In genomic region chr3:195539479-195539878, GRCh38 we compare ENCODE assay signal across 12 cellular contexts. TPM values are rescaled to one million over a fixed set of nuclear protein-coding genes. Genes with fewer than 3 reads are reported as not detected.
DNase-seq lines count a peak whose midpoint lies in the region; ATAC-seq and TF ChIP-seq lines count a peak whose summit lies in the region.
"Had no signal": no experiment of that assay in that cellular context is flagged by ENCODE, and none has a peak within 500 bp of the region (broad histone marks: within the 10 kb centered on the region; RNA-seq: fewer than 3 reads in every experiment).

No MANE protein-coding gene starts in this region.

- no peak overlapping the region for H3K4ac ChIP-seq in mesenchymal stem cell (ENCODE audit: low read depth in 1 of 2, low read length in 2 of 2)

- no peak for ATAC-seq in activated CD4-positive, CD25-positive, alpha-beta regulatory T cell treated with anti-CD3 and anti-CD28 coated beads, Interleukin-2, amount 50 U/mL, for 24 hours
- ATAC-seq: left colon had no signal

- no peak overlapping the region for H3K23ac ChIP-seq in mesenchymal stem cell (ENCODE audit: low read length in 2 of 2)

- no peak overlapping the region for H3K18ac ChIP-seq in mesenchymal stem cell (ENCODE audit: low read depth in 1 of 2, low read length in 2 of 2)

- H3K9me3 Mint-ChIP-seq in T-helper 2 cell treated with Interferon-gamma antibody and Interleukin-4, amounts not matched to agents 5 μg/mL and 100 μg/mL, for 36 hours: no peaks in the 10 kb centered on the region
- H3K9me3 Mint-ChIP-seq in IgD-negative memory B cell (no peaks in the 10 kb centered on the region), nephron (no peaks in the 10 kb centered on the region)
- H3K9me3 Mint-ChIP-seq in activated naive CD8-positive, alpha-beta T cell (ENCODE audit: low read depth): no peaks in the 10 kb centered on the region

- no peak overlapping the region for H3K27ac ChIP-seq in mesenchymal stem cell (ENCODE audit: low read length, poor library complexity, severe bottlenecking)

- no peak overlapping the region for H2BK120ac ChIP-seq in mesenchymal stem cell (ENCODE audit: low read depth, low read length)

- H4K91ac ChIP-seq in mesenchymal stem cell (ENCODE audit: low read length): no peak overlapping the region

- H3K9me3 ChIP-seq in mesenchymal stem cell (ENCODE audit: control insufficient read depth, low read length): no peaks in the 10 kb centered on the region

- H3K36me3 Mint-ChIP-seq in T-helper 2 cell treated with Interferon-gamma antibody and Interleukin-4, amounts not matched to agents 5 μg/mL and 100 μg/mL, for 36 hours (ENCODE audit: low read depth): peaks cover 21% of the 10 kb centered on the region
- H3K36me3 Mint-ChIP-seq in IgD-negative memory B cell (peaks cover 2% of the 10 kb centered on the region), nephron (ENCODE audit: low read depth) (peaks cover 18% of the 10 kb centered on the region)
- peaks cover 3% of the 10 kb centered on the region for H3K36me3 Mint-ChIP-seq in activated naive CD8-positive, alpha-beta T cell

- H3K4me3 Mint-ChIP-seq in T-helper 2 cell treated with Interferon-gamma antibody and Interleukin-4, amounts not matched to agents 5 μg/mL and 100 μg/mL, for 36 hours: peak overlapping the region; percentile 89
- peak overlapping the region; percentile 8 to 97 (median 74) for H3K4me3 Mint-ChIP-seq in IgD-negative memory B cell
- H3K4me3 Mint-ChIP-seq in activated naive CD8-positive, alpha-beta T cell: peak overlapping the region; percentile 89
- peak overlapping the region; percentile 29 to 65 (median 39) for H3K4me3 Mint-ChIP-seq in nephron

- H2BK5ac ChIP-seq in mesenchymal stem cell (ENCODE audit: low read depth, low read length, poor library complexity, severe bottlenecking): no peak overlapping the region

- no peak for DNase-seq in T-helper 2 cell treated with Interferon-gamma antibody and Interleukin-4, amounts not matched to agents 5 μg/mL and 100 μg/mL, for 36 hours (ENCODE audit: low spot score)
- DNase-seq in T-helper 2 cell (no peak), DMS79 treated with DMSO at 0.1 percent for 48 hours (lab: John Stamatoyannopoulos, UW) (no peak), mesenchymal stem cell (no peak)
- DNase-seq: activated gamma-delta T cell treated with Interleukin-2 at 50 U/mL for 16 hours; effector CD8-positive, alpha-beta T cell; left colon; NCI-H2107 had no signal

- peak overlapping the region; percentile 69 for H3K27ac Mint-ChIP-seq in T-helper 2 cell treated with Interferon-gamma antibody and Interleukin-4, amounts not matched to agents 5 μg/mL and 100 μg/mL, for 36 hours
- H3K27ac Mint-ChIP-seq in IgD-negative memory B cell: peak overlapping the region in 2 of 3 donors; percentile 36 to 41
- H3K27ac Mint-ChIP-seq in activated naive CD8-positive, alpha-beta T cell: peak overlapping the region; percentile 88
- H3K27ac Mint-ChIP-seq in nephron: no peak overlapping the region

- H3K36me3 ChIP-seq in mesenchymal stem cell (ENCODE audit: control insufficient read depth in 1 of 2, insufficient read depth in 2 of 2, low read depth in 1 of 2, low read length in 2 of 2): peaks cover 0 to 5% of the 10 kb centered on the region in 2 experiments

- H2AK5ac ChIP-seq in mesenchymal stem cell (ENCODE audit: low read length, severe bottlenecking): no peak overlapping the region

- no peaks in the 10 kb centered on the region for H3K27me3 Mint-ChIP-seq in T-helper 2 cell treated with Interferon-gamma antibody and Interleukin-4, amounts not matched to agents 5 μg/mL and 100 μg/mL, for 36 hours (ENCODE audit: low read depth)
- H3K27me3 Mint-ChIP-seq in IgD-negative memory B cell (no peaks in the 10 kb centered on the region), nephron (ENCODE audit: low read depth) (peaks cover 2% of the 10 kb centered on the region)
- H3K27me3 Mint-ChIP-seq in activated naive CD8-positive, alpha-beta T cell: no peaks in the 10 kb centered on the region

- no peak overlapping the region for H2AFZ ChIP-seq in mesenchymal stem cell (ENCODE audit: low read depth, low read length)

- H3K79me1 ChIP-seq in mesenchymal stem cell (replicated peaks; ENCODE audit: low read length, poor library complexity, severe bottlenecking): peaks cover 27% of the 10 kb centered on the region

- peaks cover 12% of the 10 kb centered on the region for H3K4me1 ChIP-seq in mesenchymal stem cell (ENCODE audit: control insufficient read depth, insufficient read depth, low read depth, low read length)

- no peak overlapping the region for H3K14ac ChIP-seq in mesenchymal stem cell (ENCODE audit: low read length in 2 of 2)

- H4K8ac ChIP-seq in mesenchymal stem cell (ENCODE audit: low read length): no peak overlapping the region

- no peaks in the 10 kb centered on the region for H3K27me3 ChIP-seq in mesenchymal stem cell (ENCODE audit: control insufficient read depth in 1 of 2, insufficient read depth in 1 of 2, low read length in 2 of 2)

- H2BK12ac ChIP-seq in mesenchymal stem cell (ENCODE audit: low read length in 2 of 2): no peak overlapping the region

- H3K4me3 ChIP-seq in mesenchymal stem cell (ENCODE audit: insufficient read depth in 1 of 2, low read depth in 1 of 2, low read length in 2 of 2): no peak overlapping the region

- 100% methylated on average over 2 of the region's 5 CpGs for WGBS in mesenchymal stem cell

- peaks cover 64% of the 10 kb centered on the region for H3K4me1 Mint-ChIP-seq in T-helper 2 cell treated with Interferon-gamma antibody and Interleukin-4, amounts not matched to agents 5 μg/mL and 100 μg/mL, for 36 hours (ENCODE audit: low read depth)
- H3K4me1 Mint-ChIP-seq in IgD-negative memory B cell (peaks cover 55 to 61% (median 56%) of the 10 kb centered on the region in 3 donors), nephron (peaks cover 47% of the 10 kb centered on the region)
- H3K4me1 Mint-ChIP-seq in activated naive CD8-positive, alpha-beta T cell (ENCODE audit: low read depth): peaks cover 74% of the 10 kb centered on the region

- H3K4me2 ChIP-seq in mesenchymal stem cell (ENCODE audit: low read length, poor library complexity, severe bottlenecking): no peak overlapping the region

- H3K9ac ChIP-seq in mesenchymal stem cell (ENCODE audit: low read length): no peak overlapping the region

- no peak overlapping the region for H2BK15ac ChIP-seq in mesenchymal stem cell (ENCODE audit: low read depth, poor library complexity, severe bottlenecking)

- TF ChIP-seq CTCF in nephron (IDR thresholded peaks at IDR 0.05; ENCODE audit: unreplicated experiment in 3 of 3): no peak

RNA-seq across cellular contexts. Expression of gene PPP1R2, which starts 3.6 kb away (rescaled TPM):
- 159 TPM for polyA plus RNA-seq in IgD-negative memory B cell
- polyA plus RNA-seq in mesenchymal stem cell (2013, experiment 1 of 2): 22.1 TPM
- polyA plus RNA-seq in mesenchymal stem cell (2013, experiment 2 of 2): 24.1 TPM

RNA-seq across cellular contexts. Expression of gene APOD, which starts 44.3 kb away (rescaled TPM):
- not detected for polyA plus RNA-seq in IgD-negative memory B cell
- polyA plus RNA-seq in mesenchymal stem cell (2013, experiment 1 of 2): 0.10 TPM
- 0.16 TPM for polyA plus RNA-seq in mesenchymal stem cell (2013, experiment 2 of 2)

Comparison
In these comparisons a context has a peak if more than half of its experiments do, and no peak if none do; other contexts are left out.
1. H3K27ac Mint-ChIP-seq: peak in T-helper 2 cell treated with Interferon-gamma antibody and Interleukin-4, amounts not matched to agents 5 μg/mL and 100 μg/mL, for 36 hours (single experiment), IgD-negative memory B cell (2 of 3) and activated naive CD8-positive, alpha-beta T cell (single experiment); none in nephron (0 of 3).
2. H3K4me3 Mint-ChIP-seq: peak in every context shown above with its lines; median percentile 89 in T-helper 2 cell treated with Interferon-gamma antibody and Interleukin-4, amounts not matched to agents 5 μg/mL and 100 μg/mL, for 36 hours; 89 in activated naive CD8-positive, alpha-beta T cell; 74 in IgD-negative memory B cell; 39 in nephron.